ENCODE assay signal across 1 cellular context in the genomic region with DNA sequence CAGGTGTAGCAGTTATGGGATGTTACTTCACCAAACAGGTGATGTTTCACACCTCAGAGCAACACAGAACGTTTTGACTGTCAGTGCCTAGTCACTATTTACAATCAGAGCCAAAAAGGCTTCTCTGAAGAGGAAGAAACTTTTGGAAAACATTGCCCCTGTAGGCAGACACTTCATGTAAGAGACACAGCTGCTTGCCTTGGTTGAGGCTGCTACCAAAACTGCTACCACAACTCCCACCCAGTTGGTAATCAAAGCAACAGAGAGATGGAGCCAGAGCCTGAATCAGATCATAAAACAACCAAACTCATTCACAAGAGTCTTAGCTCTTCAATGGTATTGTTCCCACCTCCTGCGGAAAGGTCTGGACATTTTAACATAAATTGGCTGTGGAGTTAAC.
TF ChIP-seq lines count a peak whose summit lies in the region.

No MANE protein-coding gene starts in this region.

TF ChIP-seq in GM23338, 12 proteins besides CTCF, POLR2A, EP300 and RAD21 (continued from another document):
- TF ChIP-seq, protein P1, sequence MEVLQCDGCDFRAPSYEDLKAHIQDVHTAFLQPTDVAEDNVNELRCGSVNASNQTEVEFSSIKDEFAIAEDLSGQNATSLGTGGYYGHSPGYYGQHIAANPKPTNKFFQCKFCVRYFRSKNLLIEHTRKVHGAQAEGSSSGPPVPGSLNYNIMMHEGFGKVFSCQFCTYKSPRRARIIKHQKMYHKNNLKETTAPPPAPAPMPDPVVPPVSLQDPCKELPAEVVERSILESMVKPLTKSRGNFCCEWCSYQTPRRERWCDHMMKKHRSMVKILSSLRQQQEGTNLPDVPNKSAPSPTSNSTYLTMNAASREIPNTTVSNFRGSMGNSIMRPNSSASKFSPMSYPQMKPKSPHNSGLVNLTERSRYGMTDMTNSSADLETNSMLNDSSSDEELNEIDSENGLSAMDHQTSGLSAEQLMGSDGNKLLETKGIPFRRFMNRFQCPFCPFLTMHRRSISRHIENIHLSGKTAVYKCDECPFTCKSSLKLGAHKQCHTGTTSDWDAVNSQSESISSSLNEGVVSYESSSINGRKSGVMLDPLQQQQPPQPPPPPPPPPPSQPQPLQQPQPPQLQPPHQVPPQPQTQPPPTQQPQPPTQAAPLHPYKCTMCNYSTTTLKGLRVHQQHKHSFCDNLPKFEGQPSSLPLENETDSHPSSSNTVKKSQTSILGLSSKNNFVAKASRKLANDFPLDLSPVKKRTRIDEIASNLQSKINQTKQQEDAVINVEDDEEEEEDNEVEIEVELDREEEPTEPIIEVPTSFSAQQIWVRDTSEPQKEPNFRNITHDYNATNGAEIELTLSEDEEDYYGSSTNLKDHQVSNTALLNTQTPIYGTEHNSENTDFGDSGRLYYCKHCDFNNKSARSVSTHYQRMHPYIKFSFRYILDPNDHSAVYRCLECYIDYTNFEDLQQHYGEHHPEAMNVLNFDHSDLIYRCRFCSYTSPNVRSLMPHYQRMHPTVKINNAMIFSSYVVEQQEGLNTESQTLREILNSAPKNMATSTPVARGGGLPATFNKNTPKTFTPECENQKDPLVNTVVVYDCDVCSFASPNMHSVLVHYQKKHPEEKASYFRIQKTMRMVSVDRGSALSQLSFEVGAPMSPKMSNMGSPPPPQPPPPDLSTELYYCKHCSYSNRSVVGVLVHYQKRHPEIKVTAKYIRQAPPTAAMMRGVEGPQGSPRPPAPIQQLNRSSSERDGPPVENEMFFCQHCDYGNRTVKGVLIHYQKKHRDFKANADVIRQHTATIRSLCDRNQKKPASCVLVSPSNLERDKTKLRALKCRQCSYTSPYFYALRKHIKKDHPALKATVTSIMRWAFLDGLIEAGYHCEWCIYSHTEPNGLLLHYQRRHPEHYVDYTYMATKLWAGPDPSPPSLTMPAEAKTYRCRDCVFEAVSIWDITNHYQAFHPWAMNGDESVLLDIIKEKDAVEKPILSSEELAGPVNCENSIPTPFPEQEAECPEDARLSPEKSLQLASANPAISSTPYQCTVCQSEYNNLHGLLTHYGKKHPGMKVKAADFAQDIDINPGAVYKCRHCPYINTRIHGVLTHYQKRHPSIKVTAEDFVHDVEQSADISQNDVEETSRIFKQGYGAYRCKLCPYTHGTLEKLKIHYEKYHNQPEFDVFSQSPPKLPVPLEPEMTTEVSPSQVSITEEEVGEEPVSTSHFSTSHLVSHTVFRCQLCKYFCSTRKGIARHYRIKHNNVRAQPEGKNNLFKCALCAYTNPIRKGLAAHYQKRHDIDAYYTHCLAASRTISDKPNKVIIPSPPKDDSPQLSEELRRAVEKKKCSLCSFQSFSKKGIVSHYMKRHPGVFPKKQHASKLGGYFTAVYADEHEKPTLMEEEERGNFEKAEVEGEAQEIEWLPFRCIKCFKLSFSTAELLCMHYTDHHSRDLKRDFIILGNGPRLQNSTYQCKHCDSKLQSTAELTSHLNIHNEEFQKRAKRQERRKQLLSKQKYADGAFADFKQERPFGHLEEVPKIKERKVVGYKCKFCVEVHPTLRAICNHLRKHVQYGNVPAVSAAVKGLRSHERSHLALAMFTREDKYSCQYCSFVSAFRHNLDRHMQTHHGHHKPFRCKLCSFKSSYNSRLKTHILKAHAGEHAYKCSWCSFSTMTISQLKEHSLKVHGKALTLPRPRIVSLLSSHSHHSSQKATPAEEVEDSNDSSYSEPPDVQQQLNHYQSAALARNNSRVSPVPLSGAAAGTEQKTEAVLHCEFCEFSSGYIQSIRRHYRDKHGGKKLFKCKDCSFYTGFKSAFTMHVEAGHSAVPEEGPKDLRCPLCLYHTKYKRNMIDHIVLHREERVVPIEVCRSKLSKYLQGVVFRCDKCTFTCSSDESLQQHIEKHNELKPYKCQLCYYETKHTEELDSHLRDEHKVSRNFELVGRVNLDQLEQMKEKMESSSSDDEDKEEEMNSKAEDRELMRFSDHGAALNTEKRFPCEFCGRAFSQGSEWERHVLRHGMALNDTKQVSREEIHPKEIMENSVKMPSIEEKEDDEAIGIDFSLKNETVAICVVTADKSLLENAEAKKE (CRISPR knock-in tag; IDR thresholded peaks at IDR 0.05) = no peak
- TF ChIP-seq, protein P2, sequence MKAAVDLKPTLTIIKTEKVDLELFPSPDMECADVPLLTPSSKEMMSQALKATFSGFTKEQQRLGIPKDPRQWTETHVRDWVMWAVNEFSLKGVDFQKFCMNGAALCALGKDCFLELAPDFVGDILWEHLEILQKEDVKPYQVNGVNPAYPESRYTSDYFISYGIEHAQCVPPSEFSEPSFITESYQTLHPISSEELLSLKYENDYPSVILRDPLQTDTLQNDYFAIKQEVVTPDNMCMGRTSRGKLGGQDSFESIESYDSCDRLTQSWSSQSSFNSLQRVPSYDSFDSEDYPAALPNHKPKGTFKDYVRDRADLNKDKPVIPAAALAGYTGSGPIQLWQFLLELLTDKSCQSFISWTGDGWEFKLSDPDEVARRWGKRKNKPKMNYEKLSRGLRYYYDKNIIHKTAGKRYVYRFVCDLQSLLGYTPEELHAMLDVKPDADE (IDR thresholded peaks at IDR 0.05) = no peak
- TF ChIP-seq ZNF331 (CRISPR knock-in tag; IDR thresholded peaks at IDR 0.05; ENCODE audit: low read depth) = no peak
- TF ChIP-seq EZH2phosphoT487 (IDR thresholded peaks at IDR 0.05; ENCODE audit: unreplicated experiment) = no peak
